8 cellular contexts compared by ENCODE assay signal in the genomic region with DNA sequence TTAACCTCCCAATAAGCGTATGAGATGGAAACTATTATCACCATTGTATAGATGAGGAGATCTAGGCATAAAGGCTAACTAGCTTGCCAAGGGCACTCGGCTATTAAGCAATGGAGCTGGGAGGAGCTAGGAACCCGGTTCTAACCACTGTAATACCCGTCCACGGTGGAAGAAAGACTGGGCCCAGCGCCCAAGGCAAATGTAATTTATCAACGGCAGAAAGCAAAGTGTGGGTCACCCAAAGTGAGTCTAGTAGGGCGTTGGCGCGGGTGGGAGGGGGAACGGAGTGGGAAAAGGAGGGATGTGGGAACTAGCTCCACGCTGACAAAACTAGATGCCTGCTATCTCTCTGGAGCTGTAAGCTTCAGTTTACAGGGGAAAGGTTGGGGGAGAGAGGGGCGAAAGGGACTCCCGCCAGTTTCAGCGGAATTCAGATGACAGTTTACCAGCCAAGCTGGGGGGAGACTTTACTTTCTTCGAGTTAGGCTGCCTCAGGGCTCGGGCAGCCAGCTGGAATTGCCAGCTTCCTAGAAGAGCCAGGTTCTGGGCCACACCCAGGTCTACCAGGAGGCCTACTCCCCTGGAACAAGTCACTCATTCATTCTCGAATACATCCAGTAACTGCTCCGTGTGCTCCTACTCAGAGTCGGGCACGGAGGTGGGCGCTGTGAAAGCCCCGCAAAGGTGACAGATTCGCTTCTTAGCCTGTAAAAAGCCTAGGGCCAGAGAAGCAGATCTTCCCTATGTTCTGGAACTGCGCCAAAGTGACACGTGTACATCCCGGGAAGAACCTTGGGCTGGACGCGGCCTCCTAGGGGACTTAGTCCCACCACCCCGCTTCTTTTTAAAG. TPM values are rescaled to one million over a fixed set of nuclear protein-coding genes. Genes with fewer than 3 reads are reported as not detected.
DNase-seq lines count a peak whose midpoint lies in the region; ATAC-seq and TF ChIP-seq lines count a peak whose summit lies in the region.

No MANE protein-coding gene starts in this region.

- H3K36me3 ChIP-seq in Loucy (ENCODE audit: insufficient read depth, low read length) (peaks cover 35% of the 10 kb centered on the region; the same call in 1 of the 2 replicates), ovary (no peaks in the 10 kb centered on the region)

- H3K79me2 ChIP-seq in Loucy (ENCODE audit: insufficient read depth, low read length): peaks cover 54% of the 10 kb centered on the region

- peak overlapping the region in 1 of 2 donors; percentile 13 for H3K27ac ChIP-seq in ovary

- H3K9me3 ChIP-seq in Loucy (ENCODE audit: insufficient read depth, low read depth, low read length): no peaks in the 10 kb centered on the region
- H3K9me3 ChIP-seq in ovary: no peaks in the 10 kb centered on the region

- no peaks in the 10 kb centered on the region for H3F3A ChIP-seq in Loucy (ENCODE audit: low read depth)

- whole genome bisulfite sequencing in ovary, 3 donors: 1 to 2% (median 2%) methylated on average over 30 of the region's 30 CpGs

- H3K4me3 ChIP-seq in Loucy (ENCODE audit: low read length, poor library complexity, severe bottlenecking): peak overlapping the region; percentile 98
- peak overlapping the region; percentile 95 for H3K4me3 ChIP-seq in ovary

- TF ChIP-seq EP300 in ovary (IDR thresholded peaks at IDR 0.05): no peak

- intact Hi-C loops in Right ventricle myocardium inferior (cut with DNase I): loop anchor here (2.0 kb wide), 1 partner anchor 24 kb away; the partner anchor contains the start of genes EME1 and MRPL27
- intact Hi-C loops in ovary (cut with DNase I): no loop called here

- H3K27me3 ChIP-seq in Loucy (ENCODE audit: insufficient read depth, low read length, poor library complexity, severe bottlenecking): no peaks in the 10 kb centered on the region
- H3K27me3 ChIP-seq in ovary: no peaks in the 10 kb centered on the region

- H3K9me2 ChIP-seq in Loucy (replicated peaks; ENCODE audit: low read depth, low read length): no peaks in the 10 kb centered on the region

- peak overlapping the region; percentile 59; the same call in 1 of the 2 replicates for H2AFZ ChIP-seq in Loucy (ENCODE audit: low read length)

- no peak for TF ChIP-seq CTCF in Loucy (conservative IDR thresholded peaks at IDR 0.05; ENCODE audit: low read length)
- no peak for TF ChIP-seq CTCF in ovary (IDR thresholded peaks at IDR 0.05)
- no peak for TF ChIP-seq CTCF in GM20000 (IDR thresholded peaks at IDR 0.05; ENCODE audit: extremely low read depth, missing control alignments)

- H4K20me1 ChIP-seq in Loucy (ENCODE audit: insufficient read depth, low read length, poor library complexity, severe bottlenecking): peaks cover 45% of the 10 kb centered on the region

- peak overlapping the region; percentile 98 for H3K9ac ChIP-seq in Loucy (ENCODE audit: low read depth, low read length, poor library complexity, severe bottlenecking)

- no peak for TF ChIP-seq POLR2A in ovary (IDR thresholded peaks at IDR 0.05)

- peak; percentile 67 for DNase-seq in activated CD8-positive, alpha-beta memory T cell treated with anti-CD3 and anti-CD28 coated beads for 24 hours
- DNase-seq in activated CD8-positive, alpha-beta memory T cell treated with anti-CD3 and anti-CD28 coated beads, Interleukin-2, amount 50 U/mL, for 4 hours: no peak
- DNase-seq in activated T-helper 9 cell treated with anti-CD3 and anti-CD28 coated beads, Interleukin-2, amount 50 U/mL, for 16 hours (ENCODE audit: low read depth): peak; percentile 20
- DNase-seq in Right ventricle myocardium inferior (ENCODE audit: missing footprints): no peak
- peak; percentile 30 to 54 (median 47) for DNase-seq in ovary
- no peak for DNase-seq in GM20000 (ENCODE audit: low spot score)

- H3K4me1 ChIP-seq in Loucy (ENCODE audit: insufficient read depth, low read length, poor library complexity, severe bottlenecking) (peaks cover 25% of the 10 kb centered on the region), ovary (ENCODE audit: insufficient read depth) (peaks cover 5% of the 10 kb centered on the region)

- peak overlapping the region; percentile 96 for H3K4me2 ChIP-seq in Loucy (ENCODE audit: low read depth, low read length, poor library complexity, severe bottlenecking)

- peak; percentile 25 for ATAC-seq in Right ventricle myocardium inferior
- ATAC-seq in HG03025 (IDR thresholded peaks at IDR 0.05; ENCODE audit: low FRiP score, unreplicated experiment): no peak

RNA-seq across cellular contexts. Expression of gene LRRC59, which starts 0.8 kb away (rescaled TPM):
- 24.5 TPM for total RNA-seq in Right ventricle myocardium inferior
- total RNA-seq in ovary: 10 to 100 TPM; 18.4 to 64.5 (median 41.0) TPM
- 10 to 100 TPM; 22.5 to 71.4 TPM for polyA plus RNA-seq in ovary

RNA-seq across cellular contexts. Expression of gene EME1, which starts 23.5 kb away (rescaled TPM):
- total RNA-seq in Right ventricle myocardium inferior: 0.60 TPM
- 1 to 10 TPM in 2 of 7 donors, under 1 TPM in 5; 0.46 to 1.3 (median 0.88) TPM for total RNA-seq in ovary
- 1 to 10 TPM in 1 of 2 donors, under 1 TPM in 1; 0.63 to 1.4 TPM for polyA plus RNA-seq in ovary

RNA-seq across cellular contexts. Expression of gene MRPL27, which starts 23.5 kb away (rescaled TPM):
- total RNA-seq in Right ventricle myocardium inferior: 85.0 TPM
- 10 to 100 TPM; 38.7 to 60.2 (median 47.7) TPM for total RNA-seq in ovary
- polyA plus RNA-seq in ovary: 10 to 100 TPM; 53.6 to 74.8 TPM

RNA-seq across cellular contexts. Expression of gene ACSF2, which starts 29.5 kb away (rescaled TPM):
- total RNA-seq in Right ventricle myocardium inferior (22.7 TPM), ovary (10 to 100 TPM; 26.7 to 86.0 (median 49.5) TPM)
- 10 to 100 TPM; 39.1 to 49.5 TPM for polyA plus RNA-seq in ovary

RNA-seq across cellular contexts. Expression of gene XYLT2, which starts 50.6 kb away (rescaled TPM):
- total RNA-seq in Right ventricle myocardium inferior: 16.4 TPM
- total RNA-seq in ovary: 10 to 100 TPM; 17.9 to 34.1 (median 28.7) TPM
- 10 to 100 TPM in 1 of 2 donors, 1 to 10 TPM in 1; 5.2 to 17.2 TPM for polyA plus RNA-seq in ovary

Comparison
In these comparisons a context has a peak if more than half of its experiments do, and no peak if none do; other contexts are left out.
1. DNase-seq: peak in activated CD8-positive, alpha-beta memory T cell treated with anti-CD3 and anti-CD28 coated beads for 24 hours (single experiment), activated T-helper 9 cell treated with anti-CD3 and anti-CD28 coated beads, Interleukin-2, amount 50 U/mL, for 16 hours (single experiment) and ovary (5 of 5); none in activated CD8-positive, alpha-beta memory T cell treated with anti-CD3 and anti-CD28 coated beads, Interleukin-2, amount 50 U/mL, for 4 hours (single experiment), Right ventricle myocardium inferior (single experiment) and GM20000 (single experiment).